In genomic region chr19:13795595-13796300, GRCh38 we compare ENCODE assay signal across 1 cellular context.
A peak's percentile ranks its signal among the peaks of the same experiment; 100 is the strongest.
TF ChIP-seq lines count a peak whose summit lies in the region.

No MANE protein-coding gene starts in this region.

TF ChIP-seq in K562, 482 proteins besides CTCF, POLR2A, EP300 and RAD21 (continues in another document):
- TF ChIP-seq SMARCC2 (IDR thresholded peaks at IDR 0.05; ENCODE audit: low read depth) (no peak), SIN3B (IDR thresholded peaks at IDR 0.05; ENCODE audit: low read depth) (0 out of 2 replicates have a peak, but pooled peaks have one; percentile 36), POLR2AphosphoS2 (IDR thresholded peaks at IDR 0.05; ENCODE audit: low read length) (no peak), ZBTB40 (IDR thresholded peaks at IDR 0.05) (peak; percentile 40; the same call in 1 of the 2 replicates), ZBTB40 (CRISPR knock-in tag; IDR thresholded peaks at IDR 0.05) (no peak), TAF7 (tag; IDR thresholded peaks at IDR 0.05) (no peak), ZKSCAN8 (CRISPR knock-in tag; IDR thresholded peaks at IDR 0.05) (no peak), ZSCAN29 (IDR thresholded peaks at IDR 0.05) (no peak), MED1 (CRISPR knock-in tag; IDR thresholded peaks at IDR 0.05; ENCODE audit: borderline replicate concordance) (no peak), LCOR (CRISPR knock-in tag; IDR thresholded peaks at IDR 0.05) (no peak), HDAC2 (IDR thresholded peaks at IDR 0.05) (no peak), MGA (IDR thresholded peaks at IDR 0.05) (no peak), ZBTB11 (CRISPR knock-in tag; IDR thresholded peaks at IDR 0.05) (no peak), BRD9 (IDR thresholded peaks at IDR 0.05; ENCODE audit: low read depth, partially characterized antibody) (no peak), FOXP4 (CRISPR knock-in tag; IDR thresholded peaks at IDR 0.05; ENCODE audit: borderline replicate concordance) (no peak), HDAC1 (IDR thresholded peaks at IDR 0.05) (peak in 1 of 2 experiments; percentile 43; a peak in 1 of 4 replicates), ZNF165 (CRISPR knock-in tag; IDR thresholded peaks at IDR 0.05; ENCODE audit: borderline replicate concordance) (no peak), POLR2B (IDR thresholded peaks at IDR 0.05; ENCODE audit: low read depth, partially characterized antibody) (no peak), CCNT2 (IDR thresholded peaks at IDR 0.05; ENCODE audit: borderline replicate concordance, extremely low read depth, insufficient read length, low read depth, low read length) (no peak), ZNF57 (CRISPR knock-in tag; IDR thresholded peaks at IDR 0.05) (no peak), JUND (IDR thresholded peaks at IDR 0.05; ENCODE audit: borderline replicate concordance, low read depth, low read length) (no peak), JUND (tag; IDR thresholded peaks at IDR 0.05; ENCODE audit: borderline replicate concordance, low read depth, low read length) (no peak), HMGN3 (IDR thresholded peaks at IDR 0.05; ENCODE audit: borderline replicate concordance, extremely low read depth, insufficient read length, low read depth, low read length) (peak; percentile 16)
